ENCODE assay signal across 10 cellular contexts in genomic region chr13:75566658-75567057, GRCh38. TPM values are rescaled to one million over a fixed set of nuclear protein-coding genes. Genes with fewer than 3 reads are reported as not detected.
DNase-seq lines count a peak whose midpoint lies in the region; ATAC-seq and TF ChIP-seq lines count a peak whose summit lies in the region.
"Had no signal": no experiment of that assay in that cellular context is flagged by ENCODE, and none has a peak within 500 bp of the region (broad histone marks: within the 10 kb centered on the region; RNA-seq: fewer than 3 reads in every experiment).

No MANE protein-coding gene starts in this region.

- peaks cover 3 to 59% of the 10 kb centered on the region in 2 experiments for H3K36me3 ChIP-seq in HEK293 (ENCODE audit: control insufficient read depth in 2 of 2, insufficient read depth in 1 of 2, low read length in 2 of 2)
- H3K36me3 ChIP-seq: ovary had no signal

- no peak overlapping the region for H3K27ac ChIP-seq in HEK293 (ENCODE audit: extremely low read depth, low read depth, low read length)
- H3K27ac ChIP-seq: ovary had no signal

- ATAC-seq in GM19467 (IDR thresholded peaks at IDR 0.05; ENCODE audit: unreplicated experiment) (no peak), HG02973 (IDR thresholded peaks at IDR 0.05; ENCODE audit: unreplicated experiment) (no peak)

- POLR2A ChIA-PET in HEK293 (lab: Yijun Ruan, JAX) = no interaction called here

- no peaks in the 10 kb centered on the region for H3K4me1 ChIP-seq in HEK293 (ENCODE audit: control insufficient read depth, insufficient read depth, low read length)

- in situ Hi-C loops in Caki2 (cut with HindIII; ENCODE audit: low pct_unique_long_range_greater_than_20kb, low sequenced_read_pairs) = no loop called here

- H3K4me3 ChIP-seq in HEK293 (ENCODE audit: low read depth, low read length) = no peak overlapping the region
- H3K4me3 ChIP-seq: ovary had no signal

- no peaks in the 10 kb centered on the region for H3K9me3 ChIP-seq in HEK293 (ENCODE audit: control insufficient read depth, insufficient read depth, low read depth, low read length)
- H3K9me3 ChIP-seq: ovary had no signal

- DNase-seq in Caki2 (ENCODE audit: low read depth) (peak; percentile 25), amniotic stem cell (lab: John Stamatoyannopoulos, UW) (peak; percentile 14), kidney tubule cell (ENCODE audit: low spot score) (peak; percentile 37), retina (no peak)
- no peak for DNase-seq in stimulated activated CD4-positive, alpha-beta T cell treated with anti-CD3 and anti-CD28 coated beads, Interleukin-4, amount 100 ng/mL, for 1 hour
- DNase-seq: activated B cell treated with CpG ODN at 0.5 μM for 24 hours, ovary had no signal

- TF ChIP-seq CTCF in HEK293 (tag by site-specific recombination; IDR thresholded peaks at IDR 0.05) = no peak

- CTCF ChIA-PET in HEK293 (lab: Yijun Ruan, JAX) = interaction anchor here (0.7 kb wide), 1 partner anchor 362 kb away, joined by 3 read pairs; no protein-coding TSS in a partner anchor

TF ChIP-seq in HEK293, 187 proteins besides CTCF, POLR2A, EP300 and RAD21:
- no peak for TF ChIP-seq ZNF585B (tag by site-specific recombination; IDR thresholded peaks at IDR 0.05)
- no peak for TF ChIP-seq ZNF112 (tag by site-specific recombination; IDR thresholded peaks at IDR 0.05)
- no peak for TF ChIP-seq SP3 (tag by site-specific recombination; IDR thresholded peaks at IDR 0.05)
- TF ChIP-seq ZNF626 (tag by site-specific recombination; IDR thresholded peaks at IDR 0.05) = no peak
- TF ChIP-seq PRDM6 (tag by site-specific recombination; IDR thresholded peaks at IDR 0.05) = peak; percentile 35; the same call in 1 of the 2 replicates
- TF ChIP-seq ZNF530 (tag by site-specific recombination; IDR thresholded peaks at IDR 0.05; ENCODE audit: low read depth) = no peak
- TF ChIP-seq ZNF654 (tag by site-specific recombination; IDR thresholded peaks at IDR 0.05; ENCODE audit: low read depth) = peak; percentile 33
- no peak for TF ChIP-seq ZFHX2 (tag by site-specific recombination; conservative IDR thresholded peaks at IDR 0.05)
- no peak for TF ChIP-seq ZNF837 (tag by site-specific recombination; IDR thresholded peaks at IDR 0.05)

RNA-seq across cellular contexts. Expression of gene UCHL3, which starts 17.1 kb away (rescaled TPM):
- total RNA-seq in Caki2 (2014; rRNA removed; shearing (Covaris generic); ENCODE audit: low replicate concordance) = 13.2 and 25.0 TPM in 2 replicates

RNA-seq across cellular contexts. Expression of gene COMMD6, which starts 29.0 kb away (rescaled TPM):
- total RNA-seq in Caki2 (2014; rRNA removed; shearing (Covaris generic); ENCODE audit: low replicate concordance) = 107 and 140 TPM in 2 replicates

Comparison
In these comparisons a context has a peak if more than half of its experiments do, and no peak if none do; other contexts are left out.
1. DNase-seq: peak in Caki2 (single experiment), amniotic stem cell (single experiment) and kidney tubule cell (single experiment); none in retina (single experiment) and stimulated activated CD4-positive, alpha-beta T cell treated with anti-CD3 and anti-CD28 coated beads, Interleukin-4, amount 100 ng/mL, for 1 hour (single experiment).